Comparison of ENCODE assay signal across 9 cellular contexts in genomic region chr13:23610187-23610576, GRCh38. TPM values are rescaled to one million over a fixed set of nuclear protein-coding genes. Genes with fewer than 3 reads are reported as not detected.
A peak's percentile ranks its signal among the peaks of the same experiment; 100 is the strongest.
DNase-seq lines count a peak whose midpoint lies in the region; ATAC-seq and TF ChIP-seq lines count a peak whose summit lies in the region.
"Had no signal": no experiment of that assay in that cellular context is flagged by ENCODE, and none has a peak within 500 bp of the region (broad histone marks: within the 10 kb centered on the region; RNA-seq: fewer than 3 reads in every experiment).

No MANE protein-coding gene starts in this region.

- H3K27ac ChIP-seq in esophagus muscularis mucosa (replicated peaks in 1 of 4), result peak overlapping the region; percentile 23 to 73 (median 50)

- H3K36me3 Mint-ChIP-seq in osteocyte (ENCODE audit: unreplicated experiment), result no peaks in the 10 kb centered on the region

- H3K27me3 ChIP-seq in esophagus muscularis mucosa, result no peaks in the 10 kb centered on the region

- no peaks in the 10 kb centered on the region for H3K9me3 ChIP-seq in esophagus muscularis mucosa

- peak overlapping the region; percentile 80 for H3K27ac Mint-ChIP-seq in osteocyte (ENCODE audit: unreplicated experiment)

- WGBS in esophagus muscularis mucosa, result 0% methylated on average over 1 of the region's 1 CpG

- peak overlapping the region; percentile 67 for H3K4me3 Mint-ChIP-seq in osteocyte (ENCODE audit: unreplicated experiment)

- no peak for TF ChIP-seq EP300 in esophagus muscularis mucosa (IDR thresholded peaks at IDR 0.05)

- intact Hi-C loops in esophagus muscularis mucosa (cut with DNase I), result no loop called here

- no peak for TF ChIP-seq POLR2A in esophagus muscularis mucosa (IDR thresholded peaks at IDR 0.05; ENCODE audit: low read depth)

- no peak for TF ChIP-seq CTCF in esophagus muscularis mucosa (IDR thresholded peaks at IDR 0.05)
- no peak for TF ChIP-seq CTCF in osteocyte (IDR thresholded peaks at IDR 0.05)

- peak overlapping the region in 3 of 4 donors; percentile 23 to 42 (median 34) for H3K4me3 ChIP-seq in esophagus muscularis mucosa

- peak; percentile 40 for DNase-seq in EH (ENCODE audit: low read depth)
- no peak for DNase-seq in esophagus muscularis mucosa (ENCODE audit: extremely low spot score)
- no peak for DNase-seq in osteocyte (ENCODE audit: extremely low spot score, unreplicated experiment)
- DNase-seq in activated CD8-positive, alpha-beta memory T cell treated with anti-CD3 and anti-CD28 coated beads, Interleukin-2, amount 50 U/mL, for 4 hours, result no peak
- DNase-seq in activated effector memory CD4-positive, alpha-beta T cell treated with anti-CD3 and anti-CD28 coated beads, Interleukin-2, amount 50 U/mL, for 16 hours, result no peak
- no peak for DNase-seq in HuH-7.5 (ENCODE audit: low spot score)
- DNase-seq: activated effector memory CD4-positive, alpha-beta T cell treated with Interleukin-2 at 50 U/mL for 16 hours had no signal

- H3K9me3 Mint-ChIP-seq in osteocyte (ENCODE audit: unreplicated experiment), result no peaks in the 10 kb centered on the region

- no peaks in the 10 kb centered on the region for H3K36me3 ChIP-seq in esophagus muscularis mucosa

- peaks cover 34 to 40% (median 36%) of the 10 kb centered on the region in 4 donors for H3K4me1 ChIP-seq in esophagus muscularis mucosa

- peaks cover 34% of the 10 kb centered on the region for H3K4me1 Mint-ChIP-seq in osteocyte (ENCODE audit: unreplicated experiment)

- H3K27me3 Mint-ChIP-seq in osteocyte (ENCODE audit: unreplicated experiment), result no peaks in the 10 kb centered on the region

- ATAC-seq in HG03175 (IDR thresholded peaks at IDR 0.05; ENCODE audit: unreplicated experiment) (peak; percentile 43), GM19324 (IDR thresholded peaks at IDR 0.05; ENCODE audit: low FRiP score, unreplicated experiment) (no peak)

RNA-seq across cellular contexts. Expression of gene TNFRSF19, which starts 40.0 kb away (rescaled TPM):
- 1 to 10 TPM; 3.2 to 5.6 (median 5.0) TPM for total RNA-seq in esophagus muscularis mucosa
- 1.6 and 1.7 TPM in 2 replicates for total RNA-seq in osteocyte
